ENCODE assay signal across 19 cellular contexts in genomic region chr2:74238879-74239278, GRCh38. TPM values are rescaled to one million over a fixed set of nuclear protein-coding genes. Genes with fewer than 3 reads are reported as not detected.
DNase-seq lines count a peak whose midpoint lies in the region; ATAC-seq and TF ChIP-seq lines count a peak whose summit lies in the region.
"Had no signal": no experiment of that assay in that cellular context is flagged by ENCODE, and none has a peak within 500 bp of the region (broad histone marks: within the 10 kb centered on the region; RNA-seq: fewer than 3 reads in every experiment).

No MANE protein-coding gene starts in this region.

- no peak overlapping the region for H3K4me3 ChIP-seq in SK-N-MC
- H3K4me3 ChIP-seq in fibroblast of mammary gland (ENCODE audit: control insufficient read depth, low read depth, low read length) = no peak overlapping the region
- H3K4me3 ChIP-seq: adrenal gland, coronary artery, spleen, upper lobe of left lung had no signal

- H3K9me3 ChIP-seq in SK-N-MC (ENCODE audit: low read depth, low read length) = peaks cover 4% of the 10 kb centered on the region; the same call in 1 of the 2 replicates
- H3K9me3 ChIP-seq: adrenal gland, spleen, upper lobe of left lung had no signal

- peaks cover 6% of the 10 kb centered on the region; the same call in 1 of the 2 replicates for H3K36me3 ChIP-seq in SK-N-MC (ENCODE audit: insufficient read depth, low read length)
- H3K36me3 ChIP-seq: adrenal gland had no signal

- TF ChIP-seq CTCF in fibroblast of mammary gland (conservative IDR thresholded peaks at IDR 0.05; ENCODE audit: control insufficient read depth, insufficient read depth, low read depth, low read length) = no peak

- peak; percentile 28 for DNase-seq in activated effector memory CD4-positive, alpha-beta T cell treated with anti-CD3 and anti-CD28 coated beads, Interleukin-2, amount 50 U/mL, for 16 hours
- DNase-seq in activated effector memory CD4-positive, alpha-beta T cell treated with Interleukin-2 at 50 U/mL for 16 hours = no peak
- DNase-seq in SK-N-MC (ENCODE audit: low read depth, low spot score) = peak; percentile 53
- peak; percentile 90 for DNase-seq in fibroblast of mammary gland (ENCODE audit: low read depth)
- DNase-seq in stromal cell of bone marrow (ENCODE audit: low read depth) = peak; percentile 66
- no peak for DNase-seq in left lobe of liver (ENCODE audit: low spot score)
- DNase-seq in ACHN = no peak
- DNase-seq: activated CD4-positive, alpha-beta T cell treated with anti-CD3 and anti-CD28 coated beads, Interleukin-2, amount 50 U/mL, for 4 hours; COR-L47; erythroblast; KG1; NCI-H1436 treated with DMSO at 0.1 percent for 48 hours; NCI-H510A; stimulated activated naive CD4-positive, alpha-beta T cell; upper lobe of left lung had no signal

- H3K9ac ChIP-seq in SK-N-MC (ENCODE audit: insufficient read length) = no peak overlapping the region

- in situ Hi-C loops in ACHN (cut with HindIII; ENCODE audit: low pct_ligation_motif_present, low pct_unique_long_range_greater_than_20kb, low sequenced_read_pairs) = no loop called here

- H3K27ac ChIP-seq in SK-N-MC = peak overlapping the region; percentile 69
- H3K27ac ChIP-seq: adrenal gland, coronary artery, spleen, upper lobe of left lung had no signal

- no peak for ATAC-seq in left lobe of liver
- ATAC-seq in HG02759 (IDR thresholded peaks at IDR 0.05; ENCODE audit: unreplicated experiment) = no peak

RNA-seq across cellular contexts. Expression of gene MTHFD2, which starts 40.5 kb away (rescaled TPM):
- total RNA-seq in left lobe of liver = 1.7 TPM

Comparison
In these comparisons a context has a peak if more than half of its experiments do, and no peak if none do; other contexts are left out.
1. DNase-seq: peak in activated effector memory CD4-positive, alpha-beta T cell treated with anti-CD3 and anti-CD28 coated beads, Interleukin-2, amount 50 U/mL, for 16 hours (single experiment), SK-N-MC (single experiment), fibroblast of mammary gland (single experiment) and stromal cell of bone marrow (single experiment); none in activated effector memory CD4-positive, alpha-beta T cell treated with Interleukin-2 at 50 U/mL for 16 hours (single experiment), left lobe of liver (single experiment) and ACHN (single experiment).